In genomic region chr11:27505781-27506180, GRCh38 we compare ENCODE assay signal across 8 cellular contexts. TPM values are rescaled to one million over a fixed set of nuclear protein-coding genes. Genes with fewer than 3 reads are reported as not detected.
DNase-seq lines count a peak whose midpoint lies in the region; ATAC-seq and TF ChIP-seq lines count a peak whose summit lies in the region.

No MANE protein-coding gene starts in this region.

- H3K4me1 Mint-ChIP-seq in natural killer cell: peaks cover 33 to 53% of the 10 kb centered on the region in 2 donors

- intact Hi-C loops in Right ventricle myocardium superior (cut with DNase I): no loop called here
- intact Hi-C loops in Right ventricle myocardium inferior (cut with DNase I): no loop called here
- intact Hi-C loops in natural killer cell (cut with micrococcal nuclease): loop anchor here (1.0 kb wide), 1 partner anchor 142 kb away; the partner anchor contains the start of gene CCDC34

- peak overlapping the region; percentile 91 to 99 for H3K27ac Mint-ChIP-seq in natural killer cell

- peaks cover 0 to 3% of the 10 kb centered on the region in 2 donors for H3K9me3 Mint-ChIP-seq in natural killer cell

- no peaks in the 10 kb centered on the region for H3K27me3 Mint-ChIP-seq in natural killer cell (ENCODE audit: low read depth in 2 of 2)

- ATAC-seq in Right ventricle myocardium superior (ENCODE audit: poor library complexity) (peak; percentile 1), Right ventricle myocardium inferior (no peak), natural killer cell (no peak), HG03139 (IDR thresholded peaks at IDR 0.05; ENCODE audit: unreplicated experiment) (no peak), HG03439 (IDR thresholded peaks at IDR 0.05; ENCODE audit: unreplicated experiment) (no peak)

- no peak for TF ChIP-seq CTCF in choroid plexus epithelial cell (conservative IDR thresholded peaks at IDR 0.05; ENCODE audit: low read depth, low read length)
- no peak for TF ChIP-seq CTCF in natural killer cell (IDR thresholded peaks at IDR 0.05)

- H3K4me3 ChIP-seq in choroid plexus epithelial cell (ENCODE audit: low read depth, low read length): peak overlapping the region; percentile 94

- H3K4me3 Mint-ChIP-seq in natural killer cell: peak overlapping the region; percentile 95

- no peaks in the 10 kb centered on the region for H3K36me3 Mint-ChIP-seq in natural killer cell

- DNase-seq in Right ventricle myocardium superior (no peak), Right ventricle myocardium inferior (ENCODE audit: missing footprints) (no peak), KG1 (lab: John Stamatoyannopoulos, UW) (peak; percentile 41), choroid plexus epithelial cell (ENCODE audit: low read depth) (no peak), natural killer cell (no peak), cerebellar nuclear complex (lab: John Stamatoyannopoulos, UW) (no peak)

RNA-seq across cellular contexts. Expression of gene LIN7C, which starts 0.8 kb away (rescaled TPM):
- total RNA-seq in Right ventricle myocardium superior (14.9 TPM), Right ventricle myocardium inferior (17.0 TPM), natural killer cell (10 to 100 TPM; 16.4 to 25.3 (median 22.5) TPM)

RNA-seq across cellular contexts. Expression of gene LGR4, which starts 33.2 kb away (rescaled TPM):
- total RNA-seq in Right ventricle myocardium superior: 24.2 TPM
- 32.7 TPM for total RNA-seq in Right ventricle myocardium inferior
- under 1 TPM; 0.08 to 0.70 (median 0.35) TPM for total RNA-seq in natural killer cell

Comparison
In these comparisons a context has a peak if more than half of its experiments do, and no peak if none do; other contexts are left out.
1. RNA of gene LGR4, which starts 33.2 kb away (total RNA-seq): 32.7 TPM in Right ventricle myocardium inferior (single experiment) and 24.2 TPM in Right ventricle myocardium superior (single experiment); 0.08 to 0.70 TPM in natural killer cell; every median in the first group is over 10 times any median in the second.